17 cellular contexts compared by ENCODE assay signal in the genomic region with DNA sequence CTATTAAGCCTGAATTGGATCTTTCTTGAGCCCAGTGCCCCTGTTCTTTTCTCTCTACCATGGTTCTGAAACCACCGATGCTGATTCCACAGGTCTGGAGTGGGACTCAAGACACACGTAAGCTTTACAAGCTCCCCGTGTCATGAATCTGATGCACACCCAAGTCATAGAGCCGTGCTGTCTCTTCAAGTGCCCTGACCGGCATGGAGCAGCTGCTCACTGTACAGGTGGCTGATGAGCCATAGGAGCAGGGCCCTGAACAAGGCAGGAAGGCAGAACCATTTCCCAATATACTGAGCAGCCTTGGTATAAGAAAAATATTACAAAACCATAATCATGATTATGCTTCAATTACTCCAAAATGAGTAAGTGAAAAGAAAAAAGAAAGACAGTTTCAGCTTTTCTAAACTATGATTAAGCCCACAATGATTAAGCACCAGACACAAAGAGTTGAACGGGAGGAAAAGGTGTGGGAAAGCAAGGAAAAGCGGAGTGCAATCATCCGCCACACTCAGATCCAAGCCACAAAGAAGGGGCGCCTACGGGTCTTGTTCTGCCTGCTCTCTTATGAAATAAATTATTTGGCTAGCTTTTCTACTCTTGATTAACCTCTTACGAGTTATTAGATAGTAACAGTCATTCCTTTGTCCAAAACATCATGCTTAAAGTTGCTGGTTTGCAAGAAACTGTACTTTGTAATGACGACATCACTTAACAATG. TPM values are rescaled to one million over a fixed set of nuclear protein-coding genes. Genes with fewer than 3 reads are reported as not detected.
DNase-seq lines count a peak whose midpoint lies in the region; ATAC-seq and TF ChIP-seq lines count a peak whose summit lies in the region.
"Had no signal": no experiment of that assay in that cellular context is flagged by ENCODE, and none has a peak within 500 bp of the region (broad histone marks: within the 10 kb centered on the region; RNA-seq: fewer than 3 reads in every experiment).

No MANE protein-coding gene starts in this region.

- H3K27ac Mint-ChIP-seq in central memory CD8-positive, alpha-beta T cell (ENCODE audit: low read depth) = peak overlapping the region; percentile 29
- H3K27ac Mint-ChIP-seq in glutamatergic neuron (ENCODE audit: unreplicated experiment) = peak overlapping the region; percentile 59

- no peak overlapping the region for H3K4me2 ChIP-seq in hepatocyte
- H3K4me2 ChIP-seq: A549 had no signal

- H3K4me3 ChIP-seq in right atrium auricular region (no peak overlapping the region), hepatocyte (no peak overlapping the region), Peyer's patch (no peak overlapping the region)
- H3K4me3 ChIP-seq: A549 had no signal

- H3K27me3 ChIP-seq in right atrium auricular region (no peaks in the 10 kb centered on the region), hepatocyte (no peaks in the 10 kb centered on the region), Peyer's patch (no peaks in the 10 kb centered on the region)

- intact Hi-C loops in Right ventricle myocardium superior (cut with DNase I) = no loop called here

- no peaks in the 10 kb centered on the region for H3K27me3 Mint-ChIP-seq in central memory CD8-positive, alpha-beta T cell
- H3K27me3 Mint-ChIP-seq in glutamatergic neuron (ENCODE audit: unreplicated experiment) = peaks cover 7% of the 10 kb centered on the region
- H3K27me3 Mint-ChIP-seq: IgD-negative memory B cell had no signal

- H3K9me3 ChIP-seq in right atrium auricular region = no peaks in the 10 kb centered on the region
- no peaks in the 10 kb centered on the region for H3K9me3 ChIP-seq in hepatocyte (ENCODE audit: low read depth)
- H3K9me3 ChIP-seq in Peyer's patch = no peaks in the 10 kb centered on the region
- H3K9me3 ChIP-seq: A549, Caco-2 had no signal

- no peak for TF ChIP-seq POLR2A in Peyer's patch (IDR thresholded peaks at IDR 0.05)

- H3K36me3 ChIP-seq in right atrium auricular region (peaks cover 42% of the 10 kb centered on the region), hepatocyte (replicated peaks; ENCODE audit: insufficient read depth, low read depth) (no peaks in the 10 kb centered on the region), Peyer's patch (peaks cover 0 to 49% (median 0%) of the 10 kb centered on the region in 3 donors)

- H3K27ac ChIP-seq in right atrium auricular region = peak overlapping the region in 1 of 2 donors; percentile 52
- H3K27ac ChIP-seq in hepatocyte = no peak overlapping the region
- no peak overlapping the region for H3K27ac ChIP-seq in Peyer's patch
- H3K27ac ChIP-seq: A549 had no signal

- TF ChIP-seq CTCF in right atrium auricular region (IDR thresholded peaks at IDR 0.05) (no peak), glutamatergic neuron (IDR thresholded peaks at IDR 0.05; ENCODE audit: partially characterized antibody, unreplicated experiment) (no peak), hepatocyte (IDR thresholded peaks at IDR 0.05; ENCODE audit: poor library complexity) (no peak), Peyer's patch (IDR thresholded peaks at IDR 0.05) (no peak)

- peaks cover 4% of the 10 kb centered on the region for H3K79me2 ChIP-seq in hepatocyte

- DNase-seq in Right ventricle myocardium superior = no peak
- no peak for DNase-seq in right atrium auricular region (ENCODE audit: low spot score)
- no peak for DNase-seq in central memory CD8-positive, alpha-beta T cell (ENCODE audit: low spot score in 2 of 2)
- DNase-seq in glutamatergic neuron = no peak
- DNase-seq in hepatocyte (ENCODE audit: low spot score) = no peak
- DNase-seq in Peyer's patch = no peak
- DNase-seq: Caco-2, DMS53, HCEC 1CT, NCI-H1436, NCI-H446 treated with DMSO at 0.1 percent for 48 hours, NCI-H748 treated with DMSO at 0.1 percent for 48 hours, SHP77 treated with DMSO at 0.1 percent for 48 hours had no signal

- peaks cover 37% of the 10 kb centered on the region for H3K36me3 Mint-ChIP-seq in central memory CD8-positive, alpha-beta T cell (ENCODE audit: insufficient read depth)
- no peaks in the 10 kb centered on the region for H3K36me3 Mint-ChIP-seq in glutamatergic neuron (ENCODE audit: unreplicated experiment)

- H4K20me1 ChIP-seq in hepatocyte (ENCODE audit: insufficient read depth, poor library complexity, severe bottlenecking) = no peaks in the 10 kb centered on the region

- no peaks in the 10 kb centered on the region for H3K9me2 ChIP-seq in hepatocyte (replicated peaks; ENCODE audit: insufficient read depth)

- H3K4me1 Mint-ChIP-seq in central memory CD8-positive, alpha-beta T cell = peaks cover 20% of the 10 kb centered on the region
- H3K4me1 Mint-ChIP-seq in glutamatergic neuron (ENCODE audit: low read depth, unreplicated experiment) = peaks cover 21% of the 10 kb centered on the region

- ATAC-seq in Right ventricle myocardium superior (ENCODE audit: poor library complexity) (peak; percentile 63), HG03095 (IDR thresholded peaks at IDR 0.05; ENCODE audit: unreplicated experiment) (no peak), HG03108 (IDR thresholded peaks at IDR 0.05; ENCODE audit: unreplicated experiment) (no peak)
- ATAC-seq in central memory CD8-positive, alpha-beta T cell (replicated peaks; ENCODE audit: extremely low read depth, poor library complexity, severe bottlenecking) = no peak

- no peak overlapping the region for H3K4me3 Mint-ChIP-seq in central memory CD8-positive, alpha-beta T cell
- no peak overlapping the region for H3K4me3 Mint-ChIP-seq in glutamatergic neuron (ENCODE audit: unreplicated experiment)

- 96% methylated on average over 12 of the region's 12 CpGs for WGBS in hepatocyte (ENCODE audit: low lambda C conversion rate, missing lambda C conversion rate)

- no peaks in the 10 kb centered on the region for H3K4me1 ChIP-seq in right atrium auricular region
- H3K4me1 ChIP-seq in hepatocyte (ENCODE audit: insufficient read depth) = no peaks in the 10 kb centered on the region
- H3K4me1 ChIP-seq in Peyer's patch = no peaks in the 10 kb centered on the region
- H3K4me1 ChIP-seq: A549, Caco-2 had no signal

- H2AFZ ChIP-seq in hepatocyte = no peak overlapping the region

- H3K9me3 Mint-ChIP-seq in central memory CD8-positive, alpha-beta T cell = no peaks in the 10 kb centered on the region
- peaks cover 2% of the 10 kb centered on the region for H3K9me3 Mint-ChIP-seq in glutamatergic neuron (ENCODE audit: unreplicated experiment)
- H3K9me3 Mint-ChIP-seq: IgD-negative memory B cell had no signal

RNA-seq across cellular contexts. Expression of gene NOL10, which starts 41.7 kb away (rescaled TPM):
- total RNA-seq in Right ventricle myocardium superior (17.9 TPM), right atrium auricular region (10 to 100 TPM; 15.3 to 17.3 TPM), glutamatergic neuron (ENCODE audit: unreplicated experiment) (14.8 TPM), hepatocyte (25.2 and 28.4 TPM in 2 replicates), Peyer's patch (10 to 100 TPM; 14.4 to 29.7 (median 16.1) TPM)
- 15.7 and 20.3 TPM in 2 replicates for polyA plus RNA-seq in hepatocyte
